16 cellular contexts compared by ENCODE assay signal in the genomic region with DNA sequence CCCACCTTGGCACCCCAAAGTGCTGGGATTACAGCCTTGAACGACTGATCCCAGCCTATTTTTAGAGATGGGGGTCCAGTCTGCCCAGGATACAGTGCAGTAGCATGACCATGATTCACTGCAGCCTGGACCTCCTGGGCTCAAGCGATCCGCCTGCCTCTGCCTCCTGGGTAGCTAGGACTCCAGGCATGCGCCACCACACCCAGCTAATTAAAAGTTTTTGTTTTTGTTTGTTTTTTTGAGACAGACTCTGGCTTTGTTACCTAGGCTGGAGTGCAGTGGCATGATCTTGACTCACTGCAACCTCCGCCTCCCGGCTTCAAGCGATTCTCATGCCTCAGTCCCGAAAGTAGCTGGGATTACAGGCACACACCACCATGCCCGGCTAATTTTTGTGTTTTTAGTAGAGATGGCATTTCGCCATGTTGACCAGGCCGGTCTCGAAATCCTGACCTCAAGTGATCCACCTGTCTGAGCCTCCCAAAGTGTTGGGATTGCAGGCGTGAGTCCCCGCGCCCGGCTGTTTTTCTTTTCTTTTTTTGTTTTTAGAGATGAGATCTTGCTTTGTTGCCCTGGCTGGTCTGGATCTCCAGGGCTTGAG. TPM values are rescaled to one million over a fixed set of nuclear protein-coding genes. Genes with fewer than 3 reads are reported as not detected.
DNase-seq lines count a peak whose midpoint lies in the region; ATAC-seq and TF ChIP-seq lines count a peak whose summit lies in the region.
"Had no signal": no experiment of that assay in that cellular context is flagged by ENCODE, and none has a peak within 500 bp of the region (broad histone marks: within the 10 kb centered on the region; RNA-seq: fewer than 3 reads in every experiment).

No MANE protein-coding gene starts in this region.

- H3K4me3 Mint-ChIP-seq in endodermal cell, result no peak overlapping the region
- no peak overlapping the region for H3K4me3 Mint-ChIP-seq in osteocyte (ENCODE audit: unreplicated experiment)

- DNase-seq in endodermal cell (peak; percentile 41), osteocyte (ENCODE audit: extremely low spot score, unreplicated experiment) (peak; percentile 71), HCEC 1CT (no peak), NCI-H1092 (lab: John Stamatoyannopoulos, UW) (no peak)
- DNase-seq in activated CD4-positive, CD25-positive, alpha-beta regulatory T cell treated with anti-CD3 and anti-CD28 coated beads, Interleukin-2, amount 50 U/mL, for 72 hours, result no peak
- DNase-seq: ACHN; BE2C; C1 segment of cervical spinal cord; CD4-positive, alpha-beta memory T cell; DMS153; DMS79; GOT3; H7 had no signal

- POLR2A ChIA-PET in HEK293 (lab: Yijun Ruan, JAX), result no interaction called here

- no peak overlapping the region for H3K9ac ChIP-seq in endodermal cell (ENCODE audit: extremely low read depth, low read length, poor library complexity, severe bottlenecking)

- H3K36me3 ChIP-seq in HEK293 (ENCODE audit: control insufficient read depth in 2 of 2, insufficient read depth in 1 of 2, low read length in 2 of 2) (no peaks in the 10 kb centered on the region), endodermal cell (ENCODE audit: control insufficient read depth, insufficient read depth, low read length) (peaks cover 3% of the 10 kb centered on the region)
- H3K36me3 ChIP-seq: BE2C had no signal

- peaks cover 9% of the 10 kb centered on the region for H3K27me3 Mint-ChIP-seq in endodermal cell (ENCODE audit: insufficient read depth)
- peaks cover 15% of the 10 kb centered on the region for H3K27me3 Mint-ChIP-seq in osteocyte (ENCODE audit: unreplicated experiment)
- H3K27me3 Mint-ChIP-seq: CD4-positive, alpha-beta memory T cell had no signal

- H3K27ac Mint-ChIP-seq in endodermal cell (no peak overlapping the region), osteocyte (ENCODE audit: unreplicated experiment) (no peak overlapping the region)

- TF ChIP-seq CTCF in HEK293 (tag by site-specific recombination; IDR thresholded peaks at IDR 0.05) (no peak), endodermal cell (conservative IDR thresholded peaks at IDR 0.05) (no peak), osteocyte (IDR thresholded peaks at IDR 0.05) (no peak)

- H3K27ac ChIP-seq in HEK293 (ENCODE audit: extremely low read depth, low read depth, low read length) (no peak overlapping the region), endodermal cell (ENCODE audit: low read depth, low read length) (no peak overlapping the region)

- H3K4me1 ChIP-seq in HEK293 (ENCODE audit: control insufficient read depth, insufficient read depth, low read length), result peaks cover 5% of the 10 kb centered on the region
- H3K4me1 ChIP-seq in endodermal cell (ENCODE audit: control insufficient read depth, insufficient read depth, low read length), result no peaks in the 10 kb centered on the region
- H3K4me1 ChIP-seq: BE2C had no signal

- H3K27me3 ChIP-seq in endodermal cell (ENCODE audit: control insufficient read depth, insufficient read depth, low read length, poor library complexity, severe bottlenecking), result no peaks in the 10 kb centered on the region
- H3K27me3 ChIP-seq: BE2C had no signal

- CTCF ChIA-PET in HEK293 (lab: Yijun Ruan, JAX), result interaction anchor here (0.7 to 1.4 kb wide), 5 partner anchors 33 to 209 kb away, joined by 3 to 5 read pairs (median 4); no protein-coding TSS in a partner anchor

- H3K36me3 Mint-ChIP-seq in endodermal cell (ENCODE audit: low read depth) (no peaks in the 10 kb centered on the region), osteocyte (ENCODE audit: unreplicated experiment) (no peaks in the 10 kb centered on the region)

- 91 to 97% methylated on average over 9 to 16 of the region's 16 CpGs for WGBS in endodermal cell (ENCODE audit: insufficient coverage in 1 of 2, insufficient read length in 1 of 2), 2 experiments

- H3K9me3 Mint-ChIP-seq in endodermal cell, result no peaks in the 10 kb centered on the region
- no peaks in the 10 kb centered on the region for H3K9me3 Mint-ChIP-seq in osteocyte (ENCODE audit: unreplicated experiment)
- H3K9me3 Mint-ChIP-seq: CD4-positive, alpha-beta memory T cell had no signal

- peaks cover 14% of the 10 kb centered on the region for H3K4me1 Mint-ChIP-seq in endodermal cell
- H3K4me1 Mint-ChIP-seq in osteocyte (ENCODE audit: unreplicated experiment), result peaks cover 17% of the 10 kb centered on the region

- no peak overlapping the region for H3K4me3 ChIP-seq in HEK293 (ENCODE audit: low read depth, low read length)
- H3K4me3 ChIP-seq in endodermal cell (ENCODE audit: low read length), result no peak overlapping the region
- H3K4me3 ChIP-seq: GM12878 had no signal

- ATAC-seq in HG02938 (IDR thresholded peaks at IDR 0.05; ENCODE audit: unreplicated experiment), result no peak
- ATAC-seq: GM12878 had no signal

- H3K9me3 ChIP-seq in HEK293 (ENCODE audit: control insufficient read depth, insufficient read depth, low read depth, low read length), result no peaks in the 10 kb centered on the region; the same call in 1 of the 2 replicates
- H3K9me3 ChIP-seq in endodermal cell (ENCODE audit: control insufficient read depth, low read length), result no peaks in the 10 kb centered on the region
- H3K9me3 ChIP-seq: BE2C had no signal

TF ChIP-seq in HEK293, 187 proteins besides CTCF, POLR2A, EP300 and RAD21:
- TF ChIP-seq GLIS1 (tag by site-specific recombination; IDR thresholded peaks at IDR 0.05), result peak; percentile 95
- TF ChIP-seq, protein P1, sequence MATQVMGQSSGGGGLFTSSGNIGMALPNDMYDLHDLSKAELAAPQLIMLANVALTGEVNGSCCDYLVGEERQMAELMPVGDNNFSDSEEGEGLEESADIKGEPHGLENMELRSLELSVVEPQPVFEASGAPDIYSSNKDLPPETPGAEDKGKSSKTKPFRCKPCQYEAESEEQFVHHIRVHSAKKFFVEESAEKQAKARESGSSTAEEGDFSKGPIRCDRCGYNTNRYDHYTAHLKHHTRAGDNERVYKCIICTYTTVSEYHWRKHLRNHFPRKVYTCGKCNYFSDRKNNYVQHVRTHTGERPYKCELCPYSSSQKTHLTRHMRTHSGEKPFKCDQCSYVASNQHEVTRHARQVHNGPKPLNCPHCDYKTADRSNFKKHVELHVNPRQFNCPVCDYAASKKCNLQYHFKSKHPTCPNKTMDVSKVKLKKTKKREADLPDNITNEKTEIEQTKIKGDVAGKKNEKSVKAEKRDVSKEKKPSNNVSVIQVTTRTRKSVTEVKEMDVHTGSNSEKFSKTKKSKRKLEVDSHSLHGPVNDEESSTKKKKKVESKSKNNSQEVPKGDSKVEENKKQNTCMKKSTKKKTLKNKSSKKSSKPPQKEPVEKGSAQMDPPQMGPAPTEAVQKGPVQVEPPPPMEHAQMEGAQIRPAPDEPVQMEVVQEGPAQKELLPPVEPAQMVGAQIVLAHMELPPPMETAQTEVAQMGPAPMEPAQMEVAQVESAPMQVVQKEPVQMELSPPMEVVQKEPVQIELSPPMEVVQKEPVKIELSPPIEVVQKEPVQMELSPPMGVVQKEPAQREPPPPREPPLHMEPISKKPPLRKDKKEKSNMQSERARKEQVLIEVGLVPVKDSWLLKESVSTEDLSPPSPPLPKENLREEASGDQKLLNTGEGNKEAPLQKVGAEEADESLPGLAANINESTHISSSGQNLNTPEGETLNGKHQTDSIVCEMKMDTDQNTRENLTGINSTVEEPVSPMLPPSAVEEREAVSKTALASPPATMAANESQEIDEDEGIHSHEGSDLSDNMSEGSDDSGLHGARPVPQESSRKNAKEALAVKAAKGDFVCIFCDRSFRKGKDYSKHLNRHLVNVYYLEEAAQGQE (tag by site-specific recombination; IDR thresholded peaks at IDR 0.05), result no peak

RNA-seq across cellular contexts. Expression of a gene that starts 2.3 kb away (rescaled TPM):
- total RNA-seq in endodermal cell (100 to 1,000 TPM; 157 to 200 TPM), osteocyte (136 and 138 TPM in 2 replicates)
- 177 TPM for polyA plus RNA-seq in endodermal cell (2013, experiment 1 of 2)
- polyA plus RNA-seq in endodermal cell (2013, experiment 2 of 2), result 172 TPM

Comparison
In these comparisons a context has a peak if more than half of its experiments do, and no peak if none do; other contexts are left out.
1. DNase-seq: peak in endodermal cell (single experiment) and osteocyte (single experiment); none in HCEC 1CT (single experiment), NCI-H1092 (single experiment) and activated CD4-positive, CD25-positive, alpha-beta regulatory T cell treated with anti-CD3 and anti-CD28 coated beads, Interleukin-2, amount 50 U/mL, for 72 hours (single experiment).